18 cellular contexts compared by ENCODE assay signal in genomic region chr22:36014539-36015072, GRCh38.
"Had no signal": no experiment of that assay in that cellular context is flagged by ENCODE, and none has a peak within 500 bp of the region (broad histone marks: within the 10 kb centered on the region; RNA-seq: fewer than 3 reads in every experiment).

No MANE protein-coding gene starts in this region.

- H3K36me3 ChIP-seq: adrenal gland, suprapubic skin, upper lobe of left lung had no signal

- H3K27me3 ChIP-seq: adrenal gland, suprapubic skin, upper lobe of left lung had no signal

- ATAC-seq: activated naive CD4-positive, alpha-beta T cell treated with anti-CD3 and anti-CD28 coated beads, Interleukin-2, amount 50 U/mL, for 72 hours; esophagus mucosa; psoas muscle; right cardiac atrium; T-helper 17 cell had no signal

- DNase-seq: activated CD4-positive, alpha-beta T cell treated with anti-CD3 and anti-CD28 coated beads, Interleukin-2, amount 50 U/mL, for 1 hour; activated CD4-positive, CD25-positive, alpha-beta regulatory T cell treated with anti-CD3 and anti-CD28 coated beads, Interleukin-2, amount 50 U/mL, for 72 hours; activated gamma-delta T cell; adrenal gland; effector CD4-positive, alpha-beta T cell; midbrain; psoas muscle; right cardiac atrium; small intestine; stimulated activated CD4-positive, alpha-beta T cell treated with anti-CD3 and anti-CD28 coated beads, Interleukin-15, amount 100 ng/mL, for 24 hours; stimulated activated CD4-positive, alpha-beta T cell treated with anti-CD3 and anti-CD28 coated beads, Interleukin-2, amount 100 ng/mL, for 48 hours; T-helper 17 cell had no signal

- H3K27ac ChIP-seq: adrenal gland, psoas muscle, suprapubic skin, VCaP had no signal

- H3K4me3 ChIP-seq: adrenal gland, lung, psoas muscle, suprapubic skin, upper lobe of left lung had no signal

- H3K9me3 ChIP-seq: adrenal gland, psoas muscle, suprapubic skin, upper lobe of left lung had no signal
